ENCODE assay signal across 1 cellular context in the genomic region with DNA sequence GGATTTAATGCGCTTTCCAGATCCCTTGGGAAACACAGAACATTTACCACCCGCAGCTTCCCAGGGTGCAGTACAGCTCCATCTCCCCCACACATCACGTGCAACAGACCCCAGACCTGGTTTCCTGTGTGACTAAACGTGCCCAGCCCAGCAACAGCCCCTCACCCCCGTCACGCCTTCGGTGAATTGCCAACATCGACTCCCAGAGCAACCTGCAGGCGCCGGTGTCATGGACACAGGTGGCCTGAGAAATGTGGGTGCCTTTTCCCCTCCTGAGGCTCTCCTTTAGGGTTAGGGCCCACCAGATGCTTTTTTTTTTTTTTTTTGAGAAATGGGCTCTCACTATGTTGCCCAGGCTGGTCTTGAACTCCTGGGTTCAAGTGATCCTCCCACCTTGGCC.
TF ChIP-seq lines count a peak whose summit lies in the region.

No MANE protein-coding gene starts in this region.

TF ChIP-seq in H1, 55 proteins besides CTCF, POLR2A, EP300 and RAD21:
- TF ChIP-seq MAX (IDR thresholded peaks at IDR 0.05) = no peak
- no peak for TF ChIP-seq TEAD4 (IDR thresholded peaks at IDR 0.05; ENCODE audit: low read depth, low read length)
- no peak for TF ChIP-seq SP4 (IDR thresholded peaks at IDR 0.05; ENCODE audit: low read length)
- no peak for TF ChIP-seq USF2 (IDR thresholded peaks at IDR 0.05; ENCODE audit: low read length)
- no peak for TF ChIP-seq KDM5A (IDR thresholded peaks at IDR 0.05; ENCODE audit: low read length)
- TF ChIP-seq TCF12 (IDR thresholded peaks at IDR 0.05; ENCODE audit: low read depth, low read length) = no peak
- no peak for TF ChIP-seq ASH2L (IDR thresholded peaks at IDR 0.05; ENCODE audit: low read length)
- TF ChIP-seq CBX8 (IDR thresholded peaks at IDR 0.05; ENCODE audit: borderline replicate concordance, low read depth, low read length) = no peak
- TF ChIP-seq YY1 (IDR thresholded peaks at IDR 0.05; ENCODE audit: low read depth, low read length) = no peak
- TF ChIP-seq EGR1 (IDR thresholded peaks at IDR 0.05; ENCODE audit: borderline replicate concordance, low read depth, low read length) = no peak
- no peak for TF ChIP-seq CBX5 (IDR thresholded peaks at IDR 0.05; ENCODE audit: low read depth, low read length)
- no peak for TF ChIP-seq BCL11A (IDR thresholded peaks at IDR 0.05; ENCODE audit: low read depth in 2 of 2, low read length in 2 of 2)
- no peak for TF ChIP-seq CHD2 (IDR thresholded peaks at IDR 0.05; ENCODE audit: low read length)
TF ChIP-seq in H1: peak in this region for 0.
